ENCODE assay signal across 26 cellular contexts in the genomic region with DNA sequence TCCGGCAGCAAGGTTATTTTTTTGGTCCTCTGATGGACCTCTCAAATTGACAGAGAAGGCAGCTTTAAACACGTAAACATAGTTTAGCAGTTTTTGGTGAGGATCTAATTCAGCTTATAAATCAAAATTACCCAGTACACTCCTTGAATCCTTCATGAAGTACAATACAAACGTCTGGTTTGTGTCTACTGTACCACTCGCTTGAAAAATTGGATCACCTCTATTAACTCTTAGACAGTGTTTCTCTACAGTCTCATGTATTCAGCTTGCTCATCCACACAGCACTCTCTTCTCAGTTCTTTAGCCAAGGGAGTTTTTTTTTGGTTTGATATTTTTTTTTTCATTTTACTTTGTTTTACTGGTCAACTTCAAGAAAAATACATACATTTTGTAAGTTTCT.
DNase-seq lines count a peak whose midpoint lies in the region; ATAC-seq and TF ChIP-seq lines count a peak whose summit lies in the region.
"Had no signal": no experiment of that assay in that cellular context is flagged by ENCODE, and none has a peak within 500 bp of the region (broad histone marks: within the 10 kb centered on the region; RNA-seq: fewer than 3 reads in every experiment).

No MANE protein-coding gene starts in this region.

- TF ChIP-seq CTCF in tibial artery (IDR thresholded peaks at IDR 0.05) (no peak), stomach (IDR thresholded peaks at IDR 0.05) (no peak)

- H3K4me3 ChIP-seq in SK-N-MC (no peak overlapping the region), muscle layer of colon (ENCODE audit: low read depth in 1 of 2, low read length in 2 of 2) (no peak overlapping the region), tibial artery (no peak overlapping the region), stomach (no peak overlapping the region)
- H3K4me3 ChIP-seq: GM12878, GM23338, K562, SJCRH30 had no signal

- H3K9me3 Mint-ChIP-seq in activated naive CD4-positive, alpha-beta T cell treated with anti-CD3 and anti-CD28 coated beads, Interleukin-2, amount 50 U/mL, for 72 hours = no peaks in the 10 kb centered on the region
- H3K9me3 Mint-ChIP-seq: CD4-positive, alpha-beta memory T cell; GM23338; H9; HFFc6 had no signal

- peak; percentile 28; the same call in 1 of the 3 replicates for ATAC-seq in SK-N-SH treated with all-trans-retinoic acid at 6 μM for 48 hours
- ATAC-seq in activated naive CD4-positive, alpha-beta T cell treated with anti-CD3 and anti-CD28 coated beads, Interleukin-2, amount 50 U/mL, for 72 hours = no peak
- ATAC-seq: GM12878, GM23338, K562 had no signal

- peaks cover 56% of the 10 kb centered on the region for H3K4me1 ChIP-seq in muscle layer of colon (ENCODE audit: insufficient read depth, low read length)
- H3K4me1 ChIP-seq in tibial artery = peaks cover 0 to 37% (median 11%) of the 10 kb centered on the region in 4 donors
- H3K4me1 ChIP-seq in stomach = peaks cover 0 to 39% (median 10%) of the 10 kb centered on the region in 4 donors

- no peak for DNase-seq in SK-N-MC (ENCODE audit: low read depth, low spot score)
- DNase-seq in tibial artery = no peak
- no peak for DNase-seq in DMS153 treated with DMSO at 0.1 percent for 48 hours (lab: John Stamatoyannopoulos, UW; ENCODE audit: unreplicated experiment)
- DNase-seq in stomach = no peak
- DNase-seq in activated naive CD4-positive, alpha-beta T cell treated with anti-CD3 and anti-CD28 coated beads, Interleukin-2, amount 50 U/mL, for 72 hours (ENCODE audit: low spot score in 2 of 2) = no peak
- DNase-seq: C1 segment of cervical spinal cord; CD4-positive, alpha-beta memory T cell; COR-L47; DMS79; EL; GDM1; H9; HFFc6; Kasumi-1; NCI-H1092 treated with DMSO at 0.1 percent for 48 hours; NCI-H1436 treated with DMSO at 0.1 percent for 48 hours; NCI-H187 treated with DMSO at 0.1 percent for 48 hours; NCI-H2171 treated with DMSO at 0.1 percent for 48 hours; NCI-H345; NCI-H510A treated with DMSO at 0.1 percent for 48 hours; SJCRH30 had no signal

- 71 to 83% (median 79%) methylated on average over 4 of the region's 4 CpGs for WGBS in stomach, 5 donors

- no peak overlapping the region for H3K27ac Mint-ChIP-seq in activated naive CD4-positive, alpha-beta T cell treated with anti-CD3 and anti-CD28 coated beads, Interleukin-2, amount 50 U/mL, for 72 hours
- H3K27ac Mint-ChIP-seq: CD4-positive, alpha-beta memory T cell; GM23338; H9; HFFc6 had no signal

- intact Hi-C loops in tibial artery (cut with DNase I; ENCODE audit: low total_unique reads) (no loop called here), stomach (cut with DNase I; ENCODE audit: low total_unique reads) (no loop called here)

- H3K27me3 ChIP-seq in muscle layer of colon (ENCODE audit: control insufficient read depth in 1 of 2, insufficient read depth in 2 of 2, low read length in 2 of 2) = no peaks in the 10 kb centered on the region
- no peaks in the 10 kb centered on the region for H3K27me3 ChIP-seq in tibial artery
- no peaks in the 10 kb centered on the region for H3K27me3 ChIP-seq in stomach
- H3K27me3 ChIP-seq: SJCRH30 had no signal

- H3K9me3 ChIP-seq in SK-N-MC (ENCODE audit: low read depth, low read length) (no peaks in the 10 kb centered on the region), muscle layer of colon (ENCODE audit: low read length) (no peaks in the 10 kb centered on the region), tibial artery (peaks cover 0 to 4% (median 0%) of the 10 kb centered on the region in 3 donors), stomach (no peaks in the 10 kb centered on the region)
- H3K9me3 ChIP-seq: SJCRH30 had no signal

- H3K36me3 Mint-ChIP-seq in activated naive CD4-positive, alpha-beta T cell treated with anti-CD3 and anti-CD28 coated beads, Interleukin-2, amount 50 U/mL, for 72 hours = no peaks in the 10 kb centered on the region
- H3K36me3 Mint-ChIP-seq: CD4-positive, alpha-beta memory T cell had no signal

- no peaks in the 10 kb centered on the region for H3K36me3 ChIP-seq in SK-N-MC (ENCODE audit: insufficient read depth, low read length)
- no peaks in the 10 kb centered on the region for H3K36me3 ChIP-seq in muscle layer of colon (ENCODE audit: insufficient read depth, low read length)
- no peaks in the 10 kb centered on the region for H3K36me3 ChIP-seq in tibial artery
- H3K36me3 ChIP-seq in stomach = no peaks in the 10 kb centered on the region
- H3K36me3 ChIP-seq: SJCRH30 had no signal

- TF ChIP-seq EP300 in stomach (IDR thresholded peaks at IDR 0.05) = no peak

- peak overlapping the region; percentile 58; the same call in 1 of the 2 replicates for H3K27ac ChIP-seq in SK-N-MC
- peak overlapping the region; percentile 25 for H3K27ac ChIP-seq in muscle layer of colon (ENCODE audit: low read depth, low read length)
- peak overlapping the region; percentile 44 to 59 for H3K27ac ChIP-seq in tibial artery
- H3K27ac ChIP-seq in stomach = no peak overlapping the region
- H3K27ac ChIP-seq: SJCRH30 had no signal

- TF ChIP-seq POLR2A in stomach (IDR thresholded peaks at IDR 0.05) = no peak

- H3K9ac ChIP-seq in SK-N-MC (ENCODE audit: insufficient read length) (no peak overlapping the region), muscle layer of colon (ENCODE audit: low read length) (no peak overlapping the region)

TF ChIP-seq in SK-N-SH treated with all-trans-retinoic acid at 6 μM for 48 hours, 23 proteins besides CTCF, POLR2A, EP300 and RAD21 (continues in another document):
- no peak for TF ChIP-seq CSDC2 (CRISPR knock-in tag; IDR thresholded peaks at IDR 0.05)
- TF ChIP-seq, protein P1, sequence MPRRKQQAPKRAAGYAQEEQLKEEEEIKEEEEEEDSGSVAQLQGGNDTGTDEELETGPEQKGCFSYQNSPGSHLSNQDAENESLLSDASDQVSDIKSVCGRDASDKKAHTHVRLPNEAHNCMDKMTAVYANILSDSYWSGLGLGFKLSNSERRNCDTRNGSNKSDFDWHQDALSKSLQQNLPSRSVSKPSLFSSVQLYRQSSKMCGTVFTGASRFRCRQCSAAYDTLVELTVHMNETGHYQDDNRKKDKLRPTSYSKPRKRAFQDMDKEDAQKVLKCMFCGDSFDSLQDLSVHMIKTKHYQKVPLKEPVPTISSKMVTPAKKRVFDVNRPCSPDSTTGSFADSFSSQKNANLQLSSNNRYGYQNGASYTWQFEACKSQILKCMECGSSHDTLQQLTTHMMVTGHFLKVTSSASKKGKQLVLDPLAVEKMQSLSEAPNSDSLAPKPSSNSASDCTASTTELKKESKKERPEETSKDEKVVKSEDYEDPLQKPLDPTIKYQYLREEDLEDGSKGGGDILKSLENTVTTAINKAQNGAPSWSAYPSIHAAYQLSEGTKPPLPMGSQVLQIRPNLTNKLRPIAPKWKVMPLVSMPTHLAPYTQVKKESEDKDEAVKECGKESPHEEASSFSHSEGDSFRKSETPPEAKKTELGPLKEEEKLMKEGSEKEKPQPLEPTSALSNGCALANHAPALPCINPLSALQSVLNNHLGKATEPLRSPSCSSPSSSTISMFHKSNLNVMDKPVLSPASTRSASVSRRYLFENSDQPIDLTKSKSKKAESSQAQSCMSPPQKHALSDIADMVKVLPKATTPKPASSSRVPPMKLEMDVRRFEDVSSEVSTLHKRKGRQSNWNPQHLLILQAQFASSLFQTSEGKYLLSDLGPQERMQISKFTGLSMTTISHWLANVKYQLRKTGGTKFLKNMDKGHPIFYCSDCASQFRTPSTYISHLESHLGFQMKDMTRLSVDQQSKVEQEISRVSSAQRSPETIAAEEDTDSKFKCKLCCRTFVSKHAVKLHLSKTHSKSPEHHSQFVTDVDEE (CRISPR knock-in tag; IDR thresholded peaks at IDR 0.05) = 0 out of 2 replicates have a peak, but pooled peaks have one; percentile 31
- TF ChIP-seq RARB (CRISPR knock-in tag; IDR thresholded peaks at IDR 0.05) = no peak
- TF ChIP-seq PPARA (CRISPR knock-in tag; IDR thresholded peaks at IDR 0.05; ENCODE audit: borderline replicate concordance) = no peak
- TF ChIP-seq TCF4 (CRISPR knock-in tag; IDR thresholded peaks at IDR 0.05; ENCODE audit: borderline replicate concordance) = 0 out of 2 replicates have a peak, but pooled peaks have one; percentile 23
- TF ChIP-seq, protein P2, sequence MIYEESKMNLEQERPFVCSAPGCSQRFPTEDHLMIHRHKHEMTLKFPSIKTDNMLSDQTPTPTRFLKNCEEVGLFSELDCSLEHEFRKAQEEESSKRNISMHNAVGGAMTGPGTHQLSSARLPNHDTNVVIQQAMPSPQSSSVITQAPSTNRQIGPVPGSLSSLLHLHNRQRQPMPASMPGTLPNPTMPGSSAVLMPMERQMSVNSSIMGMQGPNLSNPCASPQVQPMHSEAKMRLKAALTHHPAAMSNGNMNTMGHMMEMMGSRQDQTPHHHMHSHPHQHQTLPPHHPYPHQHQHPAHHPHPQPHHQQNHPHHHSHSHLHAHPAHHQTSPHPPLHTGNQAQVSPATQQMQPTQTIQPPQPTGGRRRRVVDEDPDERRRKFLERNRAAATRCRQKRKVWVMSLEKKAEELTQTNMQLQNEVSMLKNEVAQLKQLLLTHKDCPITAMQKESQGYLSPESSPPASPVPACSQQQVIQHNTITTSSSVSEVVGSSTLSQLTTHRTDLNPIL (CRISPR knock-in tag; IDR thresholded peaks at IDR 0.05; ENCODE audit: low read depth) = no peak
- TF ChIP-seq GLIS3 (CRISPR knock-in tag; IDR thresholded peaks at IDR 0.05) = no peak
- TF ChIP-seq, protein P3, sequence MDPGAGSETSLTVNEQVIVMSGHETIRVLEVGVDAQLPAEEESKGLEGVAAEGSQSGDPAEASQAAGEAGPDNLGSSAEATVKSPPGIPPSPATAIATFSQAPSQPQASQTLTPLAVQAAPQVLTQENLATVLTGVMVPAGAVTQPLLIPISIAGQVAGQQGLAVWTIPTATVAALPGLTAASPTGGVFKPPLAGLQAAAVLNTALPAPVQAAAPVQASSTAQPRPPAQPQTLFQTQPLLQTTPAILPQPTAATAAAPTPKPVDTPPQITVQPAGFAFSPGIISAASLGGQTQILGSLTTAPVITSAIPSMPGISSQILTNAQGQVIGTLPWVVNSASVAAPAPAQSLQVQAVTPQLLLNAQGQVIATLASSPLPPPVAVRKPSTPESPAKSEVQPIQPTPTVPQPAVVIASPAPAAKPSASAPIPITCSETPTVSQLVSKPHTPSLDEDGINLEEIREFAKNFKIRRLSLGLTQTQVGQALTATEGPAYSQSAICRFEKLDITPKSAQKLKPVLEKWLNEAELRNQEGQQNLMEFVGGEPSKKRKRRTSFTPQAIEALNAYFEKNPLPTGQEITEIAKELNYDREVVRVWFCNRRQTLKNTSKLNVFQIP (CRISPR knock-in tag; IDR thresholded peaks at IDR 0.05; ENCODE audit: borderline replicate concordance, low read depth) = no peak
- TF ChIP-seq ISL1 (CRISPR knock-in tag; IDR thresholded peaks at IDR 0.05) = peak; percentile 63
- no peak for TF ChIP-seq ARNTL (CRISPR knock-in tag; IDR thresholded peaks at IDR 0.05; ENCODE audit: borderline replicate concordance, low read depth)
- no peak for TF ChIP-seq ZNF70 (CRISPR knock-in tag; IDR thresholded peaks at IDR 0.05)
- TF ChIP-seq TOX (CRISPR knock-in tag; IDR thresholded peaks at IDR 0.05; ENCODE audit: borderline replicate concordance) = peak; percentile 55; the same call in 1 of the 2 replicates
- TF ChIP-seq BACH2 (CRISPR knock-in tag; IDR thresholded peaks at IDR 0.05; ENCODE audit: borderline replicate concordance) = no peak

Comparison
In these comparisons a context has a peak if more than half of its experiments do, and no peak if none do; other contexts are left out.
1. H3K27ac ChIP-seq: peak in SK-N-MC (single experiment), muscle layer of colon (single experiment) and tibial artery (2 of 2); none in stomach (0 of 5).